10 cellular contexts compared by ENCODE assay signal in genomic region chr2:80258321-80258720, GRCh38. TPM values are rescaled to one million over a fixed set of nuclear protein-coding genes. Genes with fewer than 3 reads are reported as not detected.
"Had no signal": no experiment of that assay in that cellular context is flagged by ENCODE, and none has a peak within 500 bp of the region (broad histone marks: within the 10 kb centered on the region; RNA-seq: fewer than 3 reads in every experiment).

No MANE protein-coding gene starts in this region.

- H3K36me3 ChIP-seq: HAP-1 had no signal

- H3K4me2 ChIP-seq: GM23338 had no signal

- H3K9me3 Mint-ChIP-seq: GM23338, HFFc6 had no signal

- ATAC-seq: GM23338, HCT116, HepG2 had no signal

- H3K36me3 Mint-ChIP-seq: IgD-negative memory B cell had no signal

- H3K27ac Mint-ChIP-seq: GM23338, HFFc6, IgD-negative memory B cell had no signal

- DNase-seq: H7, HFFc6 had no signal

- H3K4me3 Mint-ChIP-seq: GM23338, HFFc6, IgD-negative memory B cell had no signal

- H3K4me3 ChIP-seq: GM23338, HAP-1 had no signal

- H3K4me1 ChIP-seq: HAP-1 had no signal

- H3K27ac ChIP-seq: HL-60 had no signal

- FAIRE-seq: HepG2 had no signal

- H3K27me3 Mint-ChIP-seq: IgD-negative memory B cell had no signal

- H3K4me1 Mint-ChIP-seq: IgD-negative memory B cell had no signal

- H2AFZ ChIP-seq: GM23338 had no signal

- H3K9me3 ChIP-seq: HAP-1 had no signal

RNA-seq across cellular contexts. Expression of gene LRRTM1, which starts 46.2 kb away (rescaled TPM):
- total RNA-seq: H4, HepG2, HFFc6, HT1080 had no signal
- polyA plus RNA-seq: HepG2, IgD-negative memory B cell had no signal
